ENCODE assay signal across 7 cellular contexts in genomic region chr6:41940759-41941279, GRCh38. TPM values are rescaled to one million over a fixed set of nuclear protein-coding genes. Genes with fewer than 3 reads are reported as not detected.
DNase-seq lines count a peak whose midpoint lies in the region; FAIRE-seq and TF ChIP-seq lines count a peak whose summit lies in the region.

No MANE protein-coding gene starts in this region.

- H3K4me1 ChIP-seq in liver (ENCODE audit: control insufficient read depth in 4 of 4, insufficient read depth in 4 of 4, low read length in 3 of 4), result peaks cover 3 to 34% (median 20%) of the 10 kb centered on the region in 4 donors

- under 1% methylated on average over 38 of the region's 38 CpGs for WGBS in liver

- H3K27ac ChIP-seq in VCaP (peak overlapping the region; percentile 62), liver (ENCODE audit: low read depth in 1 of 2, low read length in 2 of 2) (peak overlapping the region; percentile 71 to 83)

- no peaks in the 10 kb centered on the region for H3K36me3 ChIP-seq in liver (ENCODE audit: control insufficient read depth in 4 of 4, insufficient read depth in 3 of 4, low read depth in 1 of 4, low read length in 3 of 4)

- peak overlapping the region in 1 of 2 donors; percentile 50 for H3K9ac ChIP-seq in liver (ENCODE audit: low read depth in 1 of 2, low read length in 2 of 2)

- peak; percentile 17; the same call in 1 of the 2 replicates for TF ChIP-seq RAD21 in Ishikawa (IDR thresholded peaks at IDR 0.05; ENCODE audit: low read depth)
- no peak for TF ChIP-seq RAD21 in liver (IDR thresholded peaks at IDR 0.05)

- no peak for TF ChIP-seq CTCF in GM12865 (IDR thresholded peaks at IDR 0.05; ENCODE audit: insufficient read depth, low read depth, low read length, missing control alignments)
- no peak for TF ChIP-seq CTCF in VCaP (conservative IDR thresholded peaks at IDR 0.05)
- no peak for TF ChIP-seq CTCF in liver (IDR thresholded peaks at IDR 0.05; ENCODE audit: low read depth, low read length, missing input control)
- no peak for TF ChIP-seq CTCF in D721Med (IDR thresholded peaks at IDR 0.05; ENCODE audit: insufficient read depth, missing control alignments)

- H3K4me3 ChIP-seq in GM12865 (ENCODE audit: low read depth, low read length), result peak overlapping the region; percentile 98
- H3K4me3 ChIP-seq in liver (ENCODE audit: low read depth in 1 of 3, low read length in 3 of 3), result peak overlapping the region; percentile 80 to 89 (median 87)

- peak; percentile 55 for DNase-seq in GM12865 (ENCODE audit: low read depth)
- peak; percentile 47 for DNase-seq in dermis blood vessel endothelial cell
- DNase-seq in stimulated activated CD8-positive, alpha-beta memory T cell treated with anti-CD3 and anti-CD28 coated beads, Interleukin-7, amount 100 ng/mL, for 24 hours (ENCODE audit: low read depth), result peak; percentile 31
- DNase-seq in D721Med (ENCODE audit: insufficient read length, low spot score), result no peak

- H3K9me3 ChIP-seq in liver (ENCODE audit: control insufficient read depth in 4 of 4, low read length in 3 of 4), result no peaks in the 10 kb centered on the region

- no peak for FAIRE-seq in D721Med (lab: Jason Lieb, UNC)

- TF ChIP-seq EP300 in Ishikawa (IDR thresholded peaks at IDR 0.05; ENCODE audit: borderline replicate concordance), result no peak

- no peaks in the 10 kb centered on the region for H3K27me3 ChIP-seq in liver (ENCODE audit: control insufficient read depth in 4 of 4, insufficient read depth in 4 of 4, low read length in 3 of 4)

TF ChIP-seq in Ishikawa, 13 proteins besides CTCF, POLR2A, EP300 and RAD21:
- TF ChIP-seq EGR1 (IDR thresholded peaks at IDR 0.05) (peak; percentile 51; the same call in 1 of the 2 replicates), ZBTB7A (IDR thresholded peaks at IDR 0.05; ENCODE audit: low read depth) (no peak), CREB1 (IDR thresholded peaks at IDR 0.05; ENCODE audit: low read depth) (no peak), TAF1 (IDR thresholded peaks at IDR 0.05; ENCODE audit: low read depth) (no peak), FOXM1 (IDR thresholded peaks at IDR 0.05; ENCODE audit: borderline replicate concordance, low read depth) (no peak), TEAD4 (IDR thresholded peaks at IDR 0.05) (no peak), CEBPB (IDR thresholded peaks at IDR 0.05) (no peak), NFIC (IDR thresholded peaks at IDR 0.05) (no peak), YY1 (IDR thresholded peaks at IDR 0.05; ENCODE audit: low read depth) (no peak), MAX (IDR thresholded peaks at IDR 0.05) (no peak), TCF12 (IDR thresholded peaks at IDR 0.05; ENCODE audit: low read depth) (peak; percentile 15; the same call in 1 of the 2 replicates), REST (IDR thresholded peaks at IDR 0.05; ENCODE audit: low read depth) (no peak)

TF ChIP-seq in liver, 16 proteins besides CTCF, POLR2A, EP300 and RAD21:
- TF ChIP-seq FOXA2 (IDR thresholded peaks at IDR 0.05), result no peak
- no peak for TF ChIP-seq YY1 (IDR thresholded peaks at IDR 0.05)
- no peak for TF ChIP-seq ATF3 (IDR thresholded peaks at IDR 0.05)
- TF ChIP-seq MAX (IDR thresholded peaks at IDR 0.05), result no peak
- no peak for TF ChIP-seq REST (IDR thresholded peaks at IDR 0.05)
- no peak for TF ChIP-seq GABPA (IDR thresholded peaks at IDR 0.05 in 1 of 2, conservative IDR thresholded peaks at IDR 0.05 in 1 of 2)
- no peak for TF ChIP-seq SP1 (IDR thresholded peaks at IDR 0.05)
- TF ChIP-seq HNF4G (IDR thresholded peaks at IDR 0.05), result no peak
- TF ChIP-seq JUND (IDR thresholded peaks at IDR 0.05), result no peak
- TF ChIP-seq ZBTB33 (IDR thresholded peaks at IDR 0.05), result no peak
- TF ChIP-seq NR2F2 (IDR thresholded peaks at IDR 0.05), result no peak

RNA-seq across cellular contexts. Expression of gene CCND3, which starts 0.8 kb away (rescaled TPM):
- 59.1 and 60.1 TPM in 2 replicates for total RNA-seq in dermis blood vessel endothelial cell
- total RNA-seq in liver, result 10 to 100 TPM; 24.8 to 54.3 TPM
- 10 to 100 TPM; 11.6 to 21.7 TPM for polyA plus RNA-seq in liver

RNA-seq across cellular contexts. Expression of gene BYSL, which starts 19.5 kb away (rescaled TPM):
- total RNA-seq in dermis blood vessel endothelial cell (15.8 and 22.1 TPM in 2 replicates), liver (10 to 100 TPM in 1 of 2 donors, 1 to 10 TPM in 1; 7.6 to 11.6 TPM)
- 1 to 10 TPM; 5.4 to 9.6 TPM for polyA plus RNA-seq in liver

RNA-seq across cellular contexts. Expression of gene MED20, which starts 19.9 kb away (rescaled TPM):
- total RNA-seq in dermis blood vessel endothelial cell (36.5 and 47.5 TPM in 2 replicates), liver (10 to 100 TPM; 10.5 to 11.9 TPM)
- polyA plus RNA-seq in liver, result 1 to 10 TPM; 3.5 to 6.6 TPM

RNA-seq across cellular contexts. Expression of gene USP49, which starts 45.6 kb away (rescaled TPM):
- total RNA-seq in dermis blood vessel endothelial cell, result 2.9 and 3.1 TPM in 2 replicates
- 1 to 10 TPM; 1.8 to 3.4 TPM for total RNA-seq in liver
- under 1 TPM; 0.33 to 0.43 TPM for polyA plus RNA-seq in liver
